Comparison of ENCODE assay signal across 18 cellular contexts in genomic region chr17:28306954-28307401, GRCh38. TPM values are rescaled to one million over a fixed set of nuclear protein-coding genes. Genes with fewer than 3 reads are reported as not detected.
"Had no signal": no experiment of that assay in that cellular context is flagged by ENCODE, and none has a peak within 500 bp of the region (broad histone marks: within the 10 kb centered on the region; RNA-seq: fewer than 3 reads in every experiment).

No MANE protein-coding gene starts in this region.

- H3K36me3 Mint-ChIP-seq: activated naive CD8-positive, alpha-beta T cell; natural killer cell treated with Interleukin-12 subunit alpha and Interleukin-12 subunit beta and Interleukin-15 and Interleukin-18, amount 100 ng/mL, for 72 hours had no signal

- ATAC-seq: foreskin keratinocyte; natural killer cell treated with Interleukin-12 subunit alpha and Interleukin-12 subunit beta and Interleukin-15 and Interleukin-18, amount 100 ng/mL, for 72 hours; SK-N-SH treated with all-trans-retinoic acid at 6 μM for 48 hours; stimulated activated naive CD8-positive, alpha-beta T cell treated with anti-CD3 and anti-CD28 coated beads, Interleukin-15, Interleukin-2, amounts not matched to agents 100 U/mL and 50 U/mL, for 24 hours had no signal

- H3K4me1 ChIP-seq: foreskin keratinocyte, sigmoid colon, thyroid gland had no signal

- H3K9me3 Mint-ChIP-seq: natural killer cell treated with Interleukin-12 subunit alpha and Interleukin-12 subunit beta and Interleukin-15 and Interleukin-18, amount 100 ng/mL, for 72 hours had no signal

- H3K4me3 ChIP-seq: coronary artery, sigmoid colon, thyroid gland had no signal

- H3K27ac ChIP-seq: coronary artery, foreskin keratinocyte, neutrophil, sigmoid colon, thyroid gland, VCaP had no signal

- H3K27ac Mint-ChIP-seq: activated naive CD8-positive, alpha-beta T cell; natural killer cell treated with Interleukin-12 subunit alpha and Interleukin-12 subunit beta and Interleukin-15 and Interleukin-18, amount 100 ng/mL, for 72 hours had no signal

- DNase-seq: activated T-cell treated with anti-CD3 and anti-CD28 coated beads, Interleukin-2, amount 50 U/mL, for 1 hour; amniotic stem cell; cerebellar nuclear complex; erythroblast; foreskin keratinocyte; sigmoid colon; stimulated activated CD4-positive, alpha-beta T cell treated with anti-CD3 and anti-CD28 coated beads, Interleukin-4, amount 100 ng/mL, for 24 hours; stimulated activated naive CD8-positive, alpha-beta T cell treated with anti-CD3 and anti-CD28 coated beads, Interleukin-15, Interleukin-2, amounts not matched to agents 100 U/mL and 50 U/mL, for 24 hours had no signal

- H3K9me3 ChIP-seq: neutrophil, sigmoid colon, thyroid gland had no signal

- H3K36me3 ChIP-seq: neutrophil, sigmoid colon, thyroid gland had no signal

- H3K4me3 Mint-ChIP-seq: activated naive CD8-positive, alpha-beta T cell; natural killer cell treated with Interleukin-12 subunit alpha and Interleukin-12 subunit beta and Interleukin-15 and Interleukin-18, amount 100 ng/mL, for 72 hours had no signal

RNA-seq across cellular contexts. Expression of gene SEBOX, which starts 58.0 kb away (rescaled TPM):
- total RNA-seq: foreskin keratinocyte; glomerular endothelial cell; natural killer cell treated with Interleukin-12 subunit alpha and Interleukin-12 subunit beta and Interleukin-15 and Interleukin-18, amount 100 ng/mL, for 72 hours; sigmoid colon; subcutaneous adipose tissue; T-helper 2 cell treated with Interferon-gamma antibody and Interleukin-4, amounts not matched to agents 100 ng/mL and 5 ng/mL, for 36 hours; thyroid gland had no signal
